In genomic region chr17:41848788-41849187, GRCh38 we compare ENCODE assay signal across 22 cellular contexts. TPM values are rescaled to one million over a fixed set of nuclear protein-coding genes. Genes with fewer than 3 reads are reported as not detected.
"Had no signal": no experiment of that assay in that cellular context is flagged by ENCODE, and none has a peak within 500 bp of the region (broad histone marks: within the 10 kb centered on the region; RNA-seq: fewer than 3 reads in every experiment).

No MANE protein-coding gene starts in this region.

- H3K9me3 ChIP-seq: esophagus squamous epithelium, right atrium auricular region, spleen had no signal

- ATAC-seq: stimulated activated naive B cell treated with anti-CD40 and anti-IgM and Interleukin-4, amounts not matched to agents 10 μg/mL and 1 μg/mL and 100 μg/mL, for 72 hours had no signal

- H3K4me1 ChIP-seq: right atrium auricular region had no signal

- H3K27ac Mint-ChIP-seq: activated CD4-positive, alpha-beta memory T cell treated with anti-CD3 and anti-CD28 coated beads for 36 hours; stimulated activated naive B cell treated with anti-CD40 and anti-IgM and Interleukin-4, amounts not matched to agents 10 μg/mL and 1 μg/mL and 100 μg/mL, for 72 hours; T-helper 2 cell treated with Interferon-gamma antibody and Interleukin-4, amounts not matched to agents 5 μg/mL and 100 μg/mL, for 36 hours; type B pancreatic cell had no signal

- H3K27ac ChIP-seq: esophagus squamous epithelium, right atrium auricular region, spleen had no signal

- H3K4me3 Mint-ChIP-seq: activated CD4-positive, alpha-beta memory T cell treated with anti-CD3 and anti-CD28 coated beads for 36 hours; activated naive CD8-positive, alpha-beta T cell; stimulated activated naive B cell treated with anti-CD40 and anti-IgM and Interleukin-4, amounts not matched to agents 10 μg/mL and 1 μg/mL and 100 μg/mL, for 72 hours; T-helper 2 cell treated with Interferon-gamma antibody and Interleukin-4, amounts not matched to agents 5 μg/mL and 100 μg/mL, for 36 hours; type B pancreatic cell had no signal

- H3K4me3 ChIP-seq: esophagus squamous epithelium, lung, right atrium auricular region, spleen had no signal

- H3K27me3 Mint-ChIP-seq: activated CD4-positive, alpha-beta memory T cell treated with anti-CD3 and anti-CD28 coated beads for 36 hours; activated naive CD8-positive, alpha-beta T cell; naive B cell; stimulated activated naive B cell treated with anti-CD40 and anti-IgM and Interleukin-4, amounts not matched to agents 10 μg/mL and 1 μg/mL and 100 μg/mL, for 72 hours; type B pancreatic cell had no signal

- H3K36me3 Mint-ChIP-seq: type B pancreatic cell had no signal

- H3K9me3 Mint-ChIP-seq: activated CD4-positive, alpha-beta memory T cell treated with anti-CD3 and anti-CD28 coated beads for 36 hours; naive B cell; stimulated activated naive B cell treated with anti-CD40 and anti-IgM and Interleukin-4, amounts not matched to agents 10 μg/mL and 1 μg/mL and 100 μg/mL, for 72 hours; T-helper 2 cell treated with Interferon-gamma antibody and Interleukin-4, amounts not matched to agents 5 μg/mL and 100 μg/mL, for 36 hours; type B pancreatic cell had no signal

- H3K27me3 ChIP-seq: esophagus squamous epithelium, right atrium auricular region, spleen had no signal

- DNase-seq: activated CD4-positive, alpha-beta memory T cell treated with anti-CD3 and anti-CD28 coated beads for 36 hours; activated CD4-positive, CD25-positive, alpha-beta regulatory T cell treated with anti-CD3 and anti-CD28 coated beads, Interleukin-2, amount 50 U/mL, for 72 hours; activated gamma-delta T cell; activated T-cell treated with anti-CD3 and anti-CD28 coated beads, Interleukin-2, amount 50 U/mL, for 48 hours; anterior cingulate cortex; esophagus squamous epithelium; hippocampal formation; kidney glomerular epithelial cell; naive B cell; posterior cingulate gyrus; spleen; stimulated activated CD4-positive, alpha-beta T cell treated with anti-CD3 and anti-CD28 coated beads, Interleukin-2, amount 100 ng/mL, for 24 hours; stimulated activated naive B cell treated with anti-CD40 and anti-IgM and Interleukin-4, amounts not matched to agents 10 μg/mL and 1 μg/mL and 100 μg/mL, for 72 hours; substantia nigra; SW 1271 had no signal

RNA-seq across cellular contexts. Expression of gene KLHL10, which starts 11.2 kb away (rescaled TPM):
- total RNA-seq: chondrocyte, glomerular endothelial cell, right atrium auricular region had no signal
